In genomic region chr12:25585662-25586061, GRCh38 we compare ENCODE assay signal across 16 cellular contexts. TPM values are rescaled to one million over a fixed set of nuclear protein-coding genes. Genes with fewer than 3 reads are reported as not detected.
A peak's percentile ranks its signal among the peaks of the same experiment; 100 is the strongest.
DNase-seq lines count a peak whose midpoint lies in the region; ATAC-seq and TF ChIP-seq lines count a peak whose summit lies in the region.
"Had no signal": no experiment of that assay in that cellular context is flagged by ENCODE, and none has a peak within 500 bp of the region (broad histone marks: within the 10 kb centered on the region; RNA-seq: fewer than 3 reads in every experiment).

No MANE protein-coding gene starts in this region.

- no peak overlapping the region for H3K4me3 ChIP-seq in mammary epithelial cell (replicated peaks in 1 of 3; ENCODE audit: insufficient read depth in 1 of 3, low read depth in 2 of 3, low read length in 3 of 3)
- H3K4me3 ChIP-seq in gastroesophageal sphincter = no peak overlapping the region
- no peak overlapping the region for H3K4me3 ChIP-seq in prostate gland
- H3K4me3 ChIP-seq: SJSA1 had no signal

- no peak for TF ChIP-seq EP300 in gastroesophageal sphincter (IDR thresholded peaks at IDR 0.05)

- peak overlapping the region; percentile 26 for H2AFZ ChIP-seq in mammary epithelial cell (ENCODE audit: low read depth, low read length)

- H3K27me3 ChIP-seq in mammary epithelial cell (ENCODE audit: insufficient read depth, low read length) (no peaks in the 10 kb centered on the region), gastroesophageal sphincter (no peaks in the 10 kb centered on the region), prostate gland (replicated peaks; ENCODE audit: insufficient read depth) (no peaks in the 10 kb centered on the region)
- H3K27me3 ChIP-seq: SJSA1 had no signal

- H3K4me1 ChIP-seq in mammary epithelial cell (ENCODE audit: insufficient read depth, low read length) = peaks cover 26% of the 10 kb centered on the region
- peaks cover 0 to 32% (median 4%) of the 10 kb centered on the region in 3 donors for H3K4me1 ChIP-seq in gastroesophageal sphincter
- no peaks in the 10 kb centered on the region for H3K4me1 ChIP-seq in prostate gland (replicated peaks)
- H3K4me1 ChIP-seq: SJSA1 had no signal

- TF ChIP-seq POLR2A in gastroesophageal sphincter (IDR thresholded peaks at IDR 0.05) (no peak), prostate gland (IDR thresholded peaks at IDR 0.05) (no peak)

- dilution Hi-C loops in mammary epithelial cell (cut with HindIII; ENCODE audit: low sequenced_read_pairs) = no loop called here

- H3K27ac ChIP-seq in RWPE1 = no peak overlapping the region
- peak overlapping the region; percentile 62 for H3K27ac ChIP-seq in mammary epithelial cell (ENCODE audit: insufficient read depth, low read depth, low read length)
- H3K27ac ChIP-seq in gastroesophageal sphincter = peak overlapping the region in 3 of 4 donors; percentile 30 to 74 (median 69)
- H3K27ac ChIP-seq in prostate gland = peak overlapping the region; percentile 23 to 26
- H3K27ac ChIP-seq: C4-2B, SJSA1 had no signal

- H3K9me3 ChIP-seq in mammary epithelial cell (replicated peaks; ENCODE audit: insufficient read depth, low read length) (peaks cover 16% of the 10 kb centered on the region), gastroesophageal sphincter (peaks cover 0 to 6% (median 0%) of the 10 kb centered on the region in 3 donors), prostate gland (no peaks in the 10 kb centered on the region)
- H3K9me3 ChIP-seq: SJSA1 had no signal

- no peaks in the 10 kb centered on the region for H3K79me2 ChIP-seq in mammary epithelial cell (ENCODE audit: insufficient read depth, low read length)

- no peak for ATAC-seq in gastroesophageal sphincter
- no peak for ATAC-seq in HG03354 (IDR thresholded peaks at IDR 0.05; ENCODE audit: poor library complexity, severe bottlenecking, unreplicated experiment)
- no peak for ATAC-seq in HG03135 (IDR thresholded peaks at IDR 0.05; ENCODE audit: unreplicated experiment)
- ATAC-seq: PC-3 had no signal

- intact Hi-C loops in mammary epithelial cell (cut with micrococcal nuclease) = loop anchor here (1.0 to 10.0 kb wide), 3 partner anchors 189 to 374 kb away; no protein-coding TSS in a partner anchor
- intact Hi-C loops in prostate gland (cut with DNase I) = no loop called here

- POLR2A ChIA-PET in RWPE1 (lab: Yijun Ruan, JAX; ENCODE audit: low non-redundant PET) = no interaction called here

- no TSS peak for BruUV-seq in mammary epithelial cell (replicated peaks; lab: Mats Ljungman, UMichigan)

- DNase-seq in RWPE1 (ENCODE audit: low spot score) (peak; percentile 27), mammary epithelial cell (no peak), prostate gland (ENCODE audit: low spot score) (no peak), NK-92 (lab: John Stamatoyannopoulos, UW; ENCODE audit: unreplicated experiment) (no peak), NCI-H1417 treated with DMSO at 0.1 percent for 48 hours (lab: John Stamatoyannopoulos, UW) (no peak)
- DNase-seq: NCI-H187 treated with DMSO at 0.1 percent for 48 hours, NCI-H345, NCI-H748 treated with DMSO at 0.1 percent for 48 hours, PC-3 had no signal

- CTCF ChIA-PET in RWPE1 (lab: Yijun Ruan, JAX) (interaction anchor here (0.7 kb wide), 1 partner anchor 14 kb away, joined by 3 read pairs; no protein-coding TSS in a partner anchor), mammary epithelial cell (lab: Charles Lee; ENCODE audit: low non-redundant PET) (no interaction called here)

- peak overlapping the region; percentile 50 for H3K4me2 ChIP-seq in mammary epithelial cell (ENCODE audit: insufficient read depth, low read depth, low read length)

- H3K36me3 ChIP-seq in mammary epithelial cell (ENCODE audit: insufficient read depth, low read length) (no peaks in the 10 kb centered on the region), gastroesophageal sphincter (no peaks in the 10 kb centered on the region), prostate gland (no peaks in the 10 kb centered on the region)
- H3K36me3 ChIP-seq: SJSA1 had no signal

- in situ Hi-C loops in mammary epithelial cell (cut with MboI; ENCODE audit: low sequenced_read_pairs in 2 of 2) = loop anchor here in 1 of 2 donors (10.0 kb wide), 1 partner anchor 439 kb away; no protein-coding TSS in a partner anchor

- 3% methylated on average over 5 of the region's 5 CpGs for WGBS in mammary epithelial cell (ENCODE audit: low coverage, missing lambda C conversion rate)
- WGBS in gastroesophageal sphincter (ENCODE audit: low coverage in 1 of 2), 2 donors = 78 to 85% methylated on average over 2 to 5 of the region's 5 CpGs
- 66% methylated on average over 5 of the region's 5 CpGs for WGBS in prostate gland

- no peak overlapping the region for H3K9ac ChIP-seq in mammary epithelial cell (ENCODE audit: insufficient read depth, low read length)

- no peaks in the 10 kb centered on the region for H4K20me1 ChIP-seq in mammary epithelial cell (ENCODE audit: insufficient read depth, low read length)

- no peak for TF ChIP-seq CTCF in RWPE1 (conservative IDR thresholded peaks at IDR 0.05; ENCODE audit: low read depth)
- TF ChIP-seq CTCF in mammary epithelial cell (conservative IDR thresholded peaks at IDR 0.05 in 1 of 2, IDR thresholded peaks at IDR 0.05 in 1 of 2; ENCODE audit: extremely low read depth in 1 of 2, insufficient read depth in 1 of 2, low read depth in 1 of 2, low read length in 2 of 2) = no peak
- no peak for TF ChIP-seq CTCF in gastroesophageal sphincter (IDR thresholded peaks at IDR 0.05)
- no peak for TF ChIP-seq CTCF in prostate gland (IDR thresholded peaks at IDR 0.05)

RNA-seq across cellular contexts. Expression of gene LMNTD1, which starts 32.6 kb away (rescaled TPM):
- 1 to 10 TPM in 1 of 2 donors, under 1 TPM in 1; 0.33 to 1.2 TPM for total RNA-seq in mammary epithelial cell
- polyA plus RNA-seq in mammary epithelial cell = 0.28 TPM
- not detected for polyA minus RNA-seq in mammary epithelial cell
- 1 to 10 TPM in 1 of 4 donors, not detected in 3; 1.2 TPM for total RNA-seq in gastroesophageal sphincter
- total RNA-seq in prostate gland = 1 to 10 TPM in 1 of 2 donors, not detected in 1; 3.5 TPM
- total RNA-seq: A673, H1, PC-3 had no signal
- polyA plus RNA-seq: H1 had no signal
